Comparison of ENCODE assay signal across 1 cellular context in the genomic region with DNA sequence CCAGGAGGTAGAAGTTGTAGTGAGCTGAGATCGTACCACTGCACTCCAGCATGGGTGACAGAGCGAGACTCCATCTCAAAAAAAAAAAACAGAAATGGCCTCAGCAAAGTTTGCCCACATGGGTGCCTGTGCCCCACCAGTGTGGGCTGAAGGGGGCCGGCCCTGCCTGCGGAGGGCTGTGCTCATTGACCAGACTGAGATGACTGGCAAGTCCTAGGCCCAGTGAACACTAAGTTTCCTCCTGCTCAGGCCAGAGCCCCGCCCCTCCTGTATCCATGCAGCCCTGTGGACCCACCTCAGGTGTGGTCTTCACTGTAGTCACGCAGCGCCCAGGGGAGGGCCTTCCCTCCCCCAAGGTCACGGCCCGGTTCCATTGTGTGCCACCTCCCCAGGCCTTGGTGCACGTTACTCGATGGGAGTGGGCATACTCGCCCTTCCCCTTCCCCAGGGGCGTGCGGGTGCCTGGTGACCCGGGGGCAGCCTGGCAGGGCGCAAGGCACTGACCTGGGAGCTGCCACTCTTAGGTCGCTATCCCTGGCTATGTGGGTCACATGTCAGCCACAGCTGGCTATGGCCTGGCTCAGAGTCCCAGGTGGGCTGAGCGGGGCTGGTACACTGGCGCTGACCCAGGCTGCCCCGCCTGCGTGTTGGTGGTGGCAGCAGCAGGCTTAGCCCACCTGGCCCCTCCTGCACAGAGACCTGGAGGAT.
TF ChIP-seq lines count a peak whose summit lies in the region.

No MANE protein-coding gene starts in this region.

TF ChIP-seq in K562, 482 proteins besides CTCF, POLR2A, EP300 and RAD21:
- TF ChIP-seq JUNB (CRISPR knock-in tag; conservative IDR thresholded peaks at IDR 0.05) (no peak), POLR2G (IDR thresholded peaks at IDR 0.05; ENCODE audit: low read depth, low read length) (0 out of 2 replicates have a peak, but pooled peaks have one; percentile 19), RERE (CRISPR knock-in tag; IDR thresholded peaks at IDR 0.05; ENCODE audit: borderline replicate concordance) (no peak), PHB2 (IDR thresholded peaks at IDR 0.05; ENCODE audit: low read depth) (no peak), ATF7 (IDR thresholded peaks at IDR 0.05) (no peak)
- TF ChIP-seq, protein P1, sequence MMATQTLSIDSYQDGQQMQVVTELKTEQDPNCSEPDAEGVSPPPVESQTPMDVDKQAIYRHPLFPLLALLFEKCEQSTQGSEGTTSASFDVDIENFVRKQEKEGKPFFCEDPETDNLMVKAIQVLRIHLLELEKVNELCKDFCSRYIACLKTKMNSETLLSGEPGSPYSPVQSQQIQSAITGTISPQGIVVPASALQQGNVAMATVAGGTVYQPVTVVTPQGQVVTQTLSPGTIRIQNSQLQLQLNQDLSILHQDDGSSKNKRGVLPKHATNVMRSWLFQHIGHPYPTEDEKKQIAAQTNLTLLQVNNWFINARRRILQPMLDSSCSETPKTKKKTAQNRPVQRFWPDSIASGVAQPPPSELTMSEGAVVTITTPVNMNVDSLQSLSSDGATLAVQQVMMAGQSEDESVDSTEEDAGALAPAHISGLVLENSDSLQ (IDR thresholded peaks at IDR 0.05) = peak; percentile 76
- TF ChIP-seq, protein P2, sequence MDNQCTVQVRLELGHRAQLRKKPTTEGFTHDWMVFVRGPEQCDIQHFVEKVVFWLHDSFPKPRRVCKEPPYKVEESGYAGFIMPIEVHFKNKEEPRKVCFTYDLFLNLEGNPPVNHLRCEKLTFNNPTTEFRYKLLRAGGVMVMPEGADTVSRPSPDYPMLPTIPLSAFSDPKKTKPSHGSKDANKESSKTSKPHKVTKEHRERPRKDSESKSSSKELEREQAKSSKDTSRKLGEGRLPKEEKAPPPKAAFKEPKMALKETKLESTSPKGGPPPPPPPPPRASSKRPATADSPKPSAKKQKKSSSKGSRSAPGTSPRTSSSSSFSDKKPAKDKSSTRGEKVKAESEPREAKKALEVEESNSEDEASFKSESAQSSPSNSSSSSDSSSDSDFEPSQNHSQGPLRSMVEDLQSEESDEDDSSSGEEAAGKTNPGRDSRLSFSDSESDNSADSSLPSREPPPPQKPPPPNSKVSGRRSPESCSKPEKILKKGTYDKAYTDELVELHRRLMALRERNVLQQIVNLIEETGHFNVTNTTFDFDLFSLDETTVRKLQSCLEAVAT (IDR thresholded peaks at IDR 0.05) = no peak
